Comparison of ENCODE assay signal across 16 cellular contexts in genomic region chr16:67915831-67916723, GRCh38. TPM values are rescaled to one million over a fixed set of nuclear protein-coding genes. Genes with fewer than 3 reads are reported as not detected.
A peak's percentile ranks its signal among the peaks of the same experiment; 100 is the strongest.
DNase-seq lines count a peak whose midpoint lies in the region; ATAC-seq and TF ChIP-seq lines count a peak whose summit lies in the region.
"Had no signal": no experiment of that assay in that cellular context is flagged by ENCODE, and none has a peak within 500 bp of the region (broad histone marks: within the 10 kb centered on the region; RNA-seq: fewer than 3 reads in every experiment).

No MANE protein-coding gene starts in this region.

- DNase-seq in activated CD4-positive, alpha-beta T cell treated with anti-CD3 and anti-CD28 coated beads, Interleukin-2, amount 10 ng/mL, durations not matched to agents 7 days and 5 days = no peak
- DNase-seq in activated CD4-positive, alpha-beta T cell treated with anti-CD3 and anti-CD28 coated beads for 1 hour = no peak
- no peak for DNase-seq in stimulated activated effector memory CD8-positive, alpha-beta T cell treated with anti-CD3 and anti-CD28 coated beads, Interleukin-12 subunit alpha, Interleukin-12 subunit beta, amount 100 ng/mL, for 72 hours (ENCODE audit: low spot score in 2 of 2)
- DNase-seq: ACHN; activated CD4-positive, CD25-positive, alpha-beta regulatory T cell treated with anti-CD3 and anti-CD28 coated beads, Interleukin-2, amount 50 U/mL, for 72 hours; NCI-H1694 treated with DMSO at 0.1 percent for 48 hours; spleen had no signal

- TF ChIP-seq EP300 in gastroesophageal sphincter (IDR thresholded peaks at IDR 0.05) = no peak

- peaks cover 0 to 63% (median 16%) of the 10 kb centered on the region in 3 donors for H3K4me1 ChIP-seq in gastroesophageal sphincter
- H3K4me1 ChIP-seq: neural progenitor cell had no signal

- POLR2A ChIA-PET in activated CD4-positive, alpha-beta T cell treated with anti-CD3 and anti-CD28 coated beads, Interleukin-2, amount 10 ng/mL, durations not matched to agents 7 days and 5 days (lab: Charles Lee) = no interaction called here

- TF ChIP-seq POLR2A in gastroesophageal sphincter (IDR thresholded peaks at IDR 0.05) = no peak

- H3K4me1 Mint-ChIP-seq in activated CD4-positive, alpha-beta T cell treated with anti-CD3 and anti-CD28 coated beads, Interleukin-2, amount 10 ng/mL, durations not matched to agents 7 days and 5 days = peaks cover 19% of the 10 kb centered on the region
- H3K4me1 Mint-ChIP-seq in stimulated activated effector memory CD8-positive, alpha-beta T cell treated with anti-CD3 and anti-CD28 coated beads, Interleukin-12 subunit alpha, Interleukin-12 subunit beta, amount 100 ng/mL, for 72 hours = peaks cover 35% of the 10 kb centered on the region

- no peaks in the 10 kb centered on the region for H3K9me3 Mint-ChIP-seq in activated CD4-positive, alpha-beta T cell treated with anti-CD3 and anti-CD28 coated beads, Interleukin-2, amount 10 ng/mL, durations not matched to agents 7 days and 5 days
- no peaks in the 10 kb centered on the region for H3K9me3 Mint-ChIP-seq in stimulated activated effector memory CD8-positive, alpha-beta T cell treated with anti-CD3 and anti-CD28 coated beads, Interleukin-12 subunit alpha, Interleukin-12 subunit beta, amount 100 ng/mL, for 72 hours
- H3K9me3 Mint-ChIP-seq: neural progenitor cell had no signal

- peak overlapping the region; percentile 26 for H3K27ac Mint-ChIP-seq in activated CD4-positive, alpha-beta T cell treated with anti-CD3 and anti-CD28 coated beads, Interleukin-2, amount 10 ng/mL, durations not matched to agents 7 days and 5 days
- peak overlapping the region; percentile 95 for H3K27ac Mint-ChIP-seq in stimulated activated effector memory CD8-positive, alpha-beta T cell treated with anti-CD3 and anti-CD28 coated beads, Interleukin-12 subunit alpha, Interleukin-12 subunit beta, amount 100 ng/mL, for 72 hours
- H3K27ac Mint-ChIP-seq: neural progenitor cell had no signal

- no peak overlapping the region for H3K4me3 ChIP-seq in gastroesophageal sphincter
- H3K4me3 ChIP-seq: GM12878, K562, neural progenitor cell, spleen had no signal

- ATAC-seq in SK-N-SH treated with all-trans-retinoic acid at 6 μM for 48 hours = peak; percentile 7
- no peak for ATAC-seq in gastroesophageal sphincter
- ATAC-seq in stimulated activated effector memory CD8-positive, alpha-beta T cell treated with anti-CD3 and anti-CD28 coated beads, Interleukin-12 subunit alpha, Interleukin-12 subunit beta, amount 100 ng/mL, for 72 hours = no peak
- no peak for ATAC-seq in esophagus mucosa
- ATAC-seq in HG02571 (IDR thresholded peaks at IDR 0.05; ENCODE audit: unreplicated experiment) = no peak
- no peak for ATAC-seq in HG03196 (IDR thresholded peaks at IDR 0.05; ENCODE audit: unreplicated experiment)
- ATAC-seq: GM12878, K562 had no signal

- no peaks in the 10 kb centered on the region for H3K9me3 ChIP-seq in gastroesophageal sphincter
- H3K9me3 ChIP-seq: spleen had no signal

- no peak overlapping the region for H3K4me3 Mint-ChIP-seq in activated CD4-positive, alpha-beta T cell treated with anti-CD3 and anti-CD28 coated beads, Interleukin-2, amount 10 ng/mL, durations not matched to agents 7 days and 5 days
- H3K4me3 Mint-ChIP-seq in stimulated activated effector memory CD8-positive, alpha-beta T cell treated with anti-CD3 and anti-CD28 coated beads, Interleukin-12 subunit alpha, Interleukin-12 subunit beta, amount 100 ng/mL, for 72 hours = no peak overlapping the region
- H3K4me3 Mint-ChIP-seq: neural progenitor cell had no signal

- CTCF ChIA-PET in activated CD4-positive, alpha-beta T cell treated with anti-CD3 and anti-CD28 coated beads, Interleukin-2, amount 10 ng/mL, durations not matched to agents 7 days and 5 days (lab: Charles Lee) = interaction anchor here (0.7 to 3.0 kb wide), 6 partner anchors 11 to 100 kb away, joined by 3 to 16 read pairs (median 4); no protein-coding TSS in a partner anchor

- peaks cover 2% of the 10 kb centered on the region for H3K36me3 Mint-ChIP-seq in activated CD4-positive, alpha-beta T cell treated with anti-CD3 and anti-CD28 coated beads, Interleukin-2, amount 10 ng/mL, durations not matched to agents 7 days and 5 days (ENCODE audit: low read depth)
- peaks cover 8% of the 10 kb centered on the region for H3K36me3 Mint-ChIP-seq in stimulated activated effector memory CD8-positive, alpha-beta T cell treated with anti-CD3 and anti-CD28 coated beads, Interleukin-12 subunit alpha, Interleukin-12 subunit beta, amount 100 ng/mL, for 72 hours

- 80% methylated on average over 4 of the region's 7 CpGs; no CpG with 5 or more reads in 1 of the 2 donors for WGBS in gastroesophageal sphincter (ENCODE audit: low coverage in 1 of 2), 2 donors

- no peaks in the 10 kb centered on the region for H3K27me3 Mint-ChIP-seq in activated CD4-positive, alpha-beta T cell treated with anti-CD3 and anti-CD28 coated beads, Interleukin-2, amount 10 ng/mL, durations not matched to agents 7 days and 5 days

- H3K27me3 ChIP-seq in gastroesophageal sphincter = no peaks in the 10 kb centered on the region
- H3K27me3 ChIP-seq: neural progenitor cell, spleen had no signal

- H3K36me3 ChIP-seq in gastroesophageal sphincter = peaks cover 0 to 48% of the 10 kb centered on the region in 2 donors
- H3K36me3 ChIP-seq: neural progenitor cell had no signal

- peak overlapping the region in 3 of 4 donors; percentile 59 to 72 (median 70) for H3K27ac ChIP-seq in gastroesophageal sphincter
- H3K27ac ChIP-seq: neural progenitor cell, spleen had no signal

- TF ChIP-seq CTCF in gastroesophageal sphincter (IDR thresholded peaks at IDR 0.05) = no peak

TF ChIP-seq in SK-N-SH treated with all-trans-retinoic acid at 6 μM for 48 hours, 23 proteins besides CTCF, POLR2A, EP300 and RAD21:
- TF ChIP-seq CREB5 (CRISPR knock-in tag; IDR thresholded peaks at IDR 0.05; ENCODE audit: low read depth) = no peak
- no peak for TF ChIP-seq CSRNP3 (CRISPR knock-in tag; IDR thresholded peaks at IDR 0.05)
- no peak for TF ChIP-seq ZNF565 (CRISPR knock-in tag; conservative IDR thresholded peaks at IDR 0.05; ENCODE audit: low read depth)
- no peak for TF ChIP-seq ARNTL (CRISPR knock-in tag; IDR thresholded peaks at IDR 0.05; ENCODE audit: borderline replicate concordance, low read depth)
- no peak for TF ChIP-seq ZC3H10 (CRISPR knock-in tag; IDR thresholded peaks at IDR 0.05)
- no peak for TF ChIP-seq ZFP3 (CRISPR knock-in tag; IDR thresholded peaks at IDR 0.05)
- no peak for TF ChIP-seq ZNF8 (CRISPR knock-in tag; IDR thresholded peaks at IDR 0.05)
TF ChIP-seq in SK-N-SH treated with all-trans-retinoic acid at 6 μM for 48 hours: peak in this region for 0.

RNA-seq across cellular contexts. Expression of gene CTRL, which starts 15.6 kb away (rescaled TPM):
- 1 to 10 TPM; 7.2 to 9.4 TPM for total RNA-seq in activated CD4-positive, alpha-beta T cell treated with anti-CD3 and anti-CD28 coated beads, Interleukin-2, amount 10 ng/mL, durations not matched to agents 7 days and 5 days
- total RNA-seq in gastroesophageal sphincter (1 to 10 TPM in 2 of 4 donors, not detected in 2; 1.2 to 5.0 TPM), esophagus mucosa (0.64 TPM)

RNA-seq across cellular contexts. Expression of gene PSMB10, which starts 20.6 kb away (rescaled TPM):
- 100 to 1,000 TPM; 214 to 288 TPM for total RNA-seq in activated CD4-positive, alpha-beta T cell treated with anti-CD3 and anti-CD28 coated beads, Interleukin-2, amount 10 ng/mL, durations not matched to agents 7 days and 5 days
- total RNA-seq in gastroesophageal sphincter (10 to 100 TPM; 26.5 to 33.8 (median 32.6) TPM), esophagus mucosa (25.9 TPM)

RNA-seq across cellular contexts. Expression of gene PSKH1, which starts 23.0 kb away (rescaled TPM):
- 10 to 100 TPM; 21.3 to 21.5 TPM for total RNA-seq in activated CD4-positive, alpha-beta T cell treated with anti-CD3 and anti-CD28 coated beads, Interleukin-2, amount 10 ng/mL, durations not matched to agents 7 days and 5 days
- total RNA-seq in gastroesophageal sphincter (10 to 100 TPM; 14.7 to 32.3 (median 23.4) TPM), esophagus mucosa (15.5 TPM)

RNA-seq across cellular contexts. Expression of gene LCAT, which starts 27.8 kb away (rescaled TPM):
- total RNA-seq in activated CD4-positive, alpha-beta T cell treated with anti-CD3 and anti-CD28 coated beads, Interleukin-2, amount 10 ng/mL, durations not matched to agents 7 days and 5 days = 10 to 100 TPM; 12.9 to 15.3 TPM
- total RNA-seq in gastroesophageal sphincter (10 to 100 TPM; 10.8 to 25.8 (median 15.9) TPM), esophagus mucosa (4.1 TPM)

RNA-seq across cellular contexts. Expression of gene NRN1L, which starts 31.4 kb away (rescaled TPM):
- 1 to 10 TPM; 1.5 to 2.5 TPM for total RNA-seq in activated CD4-positive, alpha-beta T cell treated with anti-CD3 and anti-CD28 coated beads, Interleukin-2, amount 10 ng/mL, durations not matched to agents 7 days and 5 days
- total RNA-seq in gastroesophageal sphincter (1 to 10 TPM in 2 of 4 donors, not detected in 2; 1.2 to 2.4 TPM), esophagus mucosa (not detected)
- total RNA-seq: H4 had no signal
